13 cellular contexts compared by ENCODE assay signal in genomic region chr22:23227380-23227779, GRCh38. TPM values are rescaled to one million over a fixed set of nuclear protein-coding genes. Genes with fewer than 3 reads are reported as not detected.
DNase-seq lines count a peak whose midpoint lies in the region; ATAC-seq, FAIRE-seq and TF ChIP-seq lines count a peak whose summit lies in the region.
"Had no signal": no experiment of that assay in that cellular context is flagged by ENCODE, and none has a peak within 500 bp of the region (broad histone marks: within the 10 kb centered on the region; RNA-seq: fewer than 3 reads in every experiment).

No MANE protein-coding gene starts in this region.

- TF ChIP-seq POLR2A in K562 (conservative IDR thresholded peaks at IDR 0.05) (no peak), upper lobe of left lung (IDR thresholded peaks at IDR 0.05) (no peak)

- H3K4me3 ChIP-seq in heart right ventricle: no peak overlapping the region
- H3K4me3 ChIP-seq in K562: no peak overlapping the region
- H3K4me3 ChIP-seq in upper lobe of left lung: no peak overlapping the region

- BruUV-seq in K562 (replicated peaks; lab: Mats Ljungman, UMichigan): no TSS peak

- ATAC-seq in heart right ventricle: no peak
- ATAC-seq in K562: no peak
- peak; percentile 37 for ATAC-seq in left lobe of liver
- ATAC-seq in upper lobe of left lung (ENCODE audit: low FRiP score in 2 of 2): no peak
- no peak for ATAC-seq in GM18519 (IDR thresholded peaks at IDR 0.05; ENCODE audit: low FRiP score, unreplicated experiment)
- ATAC-seq: left colon, Panc1 had no signal

- H3K27ac ChIP-seq in heart right ventricle (peak overlapping the region in 9 of 10 donors; percentile 54 to 81 (median 77)), K562 (ENCODE audit: extremely low read depth, low read depth, low read length) (no peak overlapping the region), upper lobe of left lung (peak overlapping the region; percentile 43 to 88 (median 76))

- H3K9me1 ChIP-seq in K562 (ENCODE audit: control insufficient read depth, insufficient read depth, low read length): peaks cover 30% of the 10 kb centered on the region

- in situ Hi-C loops in K562 (cut with MboI): no loop called here

- TF ChIP-seq CTCF in heart right ventricle (IDR thresholded peaks at IDR 0.05) (no peak), K562 (IDR thresholded peaks at IDR 0.05 in 2 of 3, conservative IDR thresholded peaks at IDR 0.05 in 1 of 3; ENCODE audit: insufficient read depth in 2 of 3, low read depth in 1 of 3, low read length in 3 of 3) (no peak), upper lobe of left lung (IDR thresholded peaks at IDR 0.05) (no peak)

- peaks cover 23 to 73% (median 63%) of the 10 kb centered on the region in 9 donors for H3K4me1 ChIP-seq in heart right ventricle
- peaks cover 36 to 38% of the 10 kb centered on the region in 2 experiments for H3K4me1 ChIP-seq in K562 (replicated peaks in 1 of 2; ENCODE audit: control insufficient read depth in 2 of 2, insufficient read depth in 2 of 2, low read length in 2 of 2)
- H3K4me1 ChIP-seq in upper lobe of left lung: peaks cover 56 to 65% (median 61%) of the 10 kb centered on the region in 4 donors

- CTCF ChIA-PET in K562 (lab: Yijun Ruan, JAX; ENCODE audit: low intra/inter-chr PET ratio): interaction anchor here (0.9 kb wide), 1 partner anchor 49 kb away, joined by 4 read pairs; no protein-coding TSS in a partner anchor

- peak overlapping the region in 1 of 2 experiments; percentile 1; a peak in 1 of 4 replicates for H3K9ac ChIP-seq in K562 (ENCODE audit: insufficient read depth in 1 of 2, low read depth in 2 of 2, low read length in 2 of 2)

- no peak for TF ChIP-seq RAD21 in K562 (CRISPR knock-in tag; conservative IDR thresholded peaks at IDR 0.05 in 1 of 2, IDR thresholded peaks at IDR 0.05 in 1 of 2)

- no peak overlapping the region for H2AFZ ChIP-seq in K562 (ENCODE audit: low read depth, low read length)

- no peak for TF ChIP-seq EP300 in K562 (IDR thresholded peaks at IDR 0.05; ENCODE audit: low read length)
- TF ChIP-seq EP300 in upper lobe of left lung (IDR thresholded peaks at IDR 0.05): no peak

- WGBS in heart right ventricle, 2 donors: 42 to 59% methylated on average over 1 of the region's 1 CpG
- WGBS in K562 (ENCODE audit: insufficient coverage, low coverage, missing lambda C conversion rate): 52% methylated on average over 1 of the region's 1 CpG
- whole genome bisulfite sequencing in upper lobe of left lung, 2 donors: 61 to 67% methylated on average over 1 of the region's 1 CpG

- H3K79me2 ChIP-seq in K562 (ENCODE audit: control insufficient read depth, insufficient read depth, low read length): peaks cover 97% of the 10 kb centered on the region

- H3K36me3 ChIP-seq in heart right ventricle (no peaks in the 10 kb centered on the region), K562 (ENCODE audit: control insufficient read depth, insufficient read depth, low read length) (peaks cover 13% of the 10 kb centered on the region; the same call in 2 of the 3 replicates), upper lobe of left lung (no peaks in the 10 kb centered on the region)

- intact Hi-C loops in heart right ventricle (cut with DNase I): loop anchor here in 2 of 10 donors (5.0 to 10.0 kb wide), 2 partner anchors 45 to 47 kb away; partner anchors contain the start of gene BCR (in 2 of the 2)
- intact Hi-C loops in cardiac septum (cut with DNase I): no loop called here
- intact Hi-C loops in K562 (cut with micrococcal nuclease): loop anchor here (2.0 kb wide), 2 partner anchors 13 to 25 kb away; no protein-coding TSS in a partner anchor
- intact Hi-C loops in head of caudate nucleus (cut with DNase I): no loop called here

- H3K9me3 ChIP-seq in heart right ventricle (peaks cover 0 to 25% (median 10%) of the 10 kb centered on the region in 11 donors), K562 (replicated peaks; ENCODE audit: control insufficient read depth, insufficient read depth, low read depth, low read length) (no peaks in the 10 kb centered on the region), upper lobe of left lung (peaks cover 0 to 6% (median 2%) of the 10 kb centered on the region in 4 donors)

- peaks cover 45% of the 10 kb centered on the region for H4K20me1 ChIP-seq in K562 (replicated peaks; ENCODE audit: control insufficient read depth, insufficient read depth, low read length)

- H3K4me2 ChIP-seq in K562 (ENCODE audit: insufficient read depth, low read length): no peak overlapping the region

- FAIRE-seq in K562 (lab: Jason Lieb, UNC): no peak

- DNase-seq in heart right ventricle (no peak), cardiac septum (ENCODE audit: low spot score) (no peak), K562 (ENCODE audit: extremely low read depth in 1 of 4, low spot score in 3 of 4) (peak in 3 of 4 experiments; percentile 51 to 64 (median 58)), left lobe of liver (ENCODE audit: low spot score) (no peak), upper lobe of left lung (no peak), middle frontal gyrus (ENCODE audit: extremely low spot score, low spot score) (no peak), head of caudate nucleus (no peak)
- DNase-seq: activated T-cell treated with anti-CD3 and anti-CD28 coated beads, Interleukin-2, amount 50 U/mL, for 48 hours; effector CD8-positive, alpha-beta T cell; left colon; NCI-H1105 treated with DMSO at 0.1 percent for 48 hours had no signal

- no peaks in the 10 kb centered on the region for H3K27me3 ChIP-seq in heart right ventricle
- H3K27me3 ChIP-seq in K562 (ENCODE audit: control insufficient read depth in 2 of 2, insufficient read depth in 2 of 2, low read length in 2 of 2): no peaks in the 10 kb centered on the region
- H3K27me3 ChIP-seq in upper lobe of left lung: no peaks in the 10 kb centered on the region

- POLR2A ChIA-PET in K562 (lab: Yijun Ruan, JAX): interaction anchor here (0.6 to 86.5 kb wide), 8 partner anchors 20 to 261 kb away, joined by 3 to 3476 read pairs (median 10); partner anchors contain the start of genes BCR and RAB36

TF ChIP-seq in K562, 482 proteins besides CTCF, POLR2A, EP300 and RAD21 (continues in another document):
- TF ChIP-seq TAF7 (tag; IDR thresholded peaks at IDR 0.05) (no peak), HMGXB4 (CRISPR knock-in tag; IDR thresholded peaks at IDR 0.05) (peak; percentile 57; the same call in 1 of the 2 replicates), ZNF175 (CRISPR knock-in tag; IDR thresholded peaks at IDR 0.05; ENCODE audit: low read depth) (no peak), ATF3 (IDR thresholded peaks at IDR 0.05) (no peak), ATF3 (CRISPR knock-in tag; conservative IDR thresholded peaks at IDR 0.05) (peak; percentile 20; the same call in 1 of the 2 replicates)
- TF ChIP-seq, protein P1, sequence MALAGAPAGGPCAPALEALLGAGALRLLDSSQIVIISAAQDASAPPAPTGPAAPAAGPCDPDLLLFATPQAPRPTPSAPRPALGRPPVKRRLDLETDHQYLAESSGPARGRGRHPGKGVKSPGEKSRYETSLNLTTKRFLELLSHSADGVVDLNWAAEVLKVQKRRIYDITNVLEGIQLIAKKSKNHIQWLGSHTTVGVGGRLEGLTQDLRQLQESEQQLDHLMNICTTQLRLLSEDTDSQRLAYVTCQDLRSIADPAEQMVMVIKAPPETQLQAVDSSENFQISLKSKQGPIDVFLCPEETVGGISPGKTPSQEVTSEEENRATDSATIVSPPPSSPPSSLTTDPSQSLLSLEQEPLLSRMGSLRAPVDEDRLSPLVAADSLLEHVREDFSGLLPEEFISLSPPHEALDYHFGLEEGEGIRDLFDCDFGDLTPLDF (CRISPR knock-in tag; IDR thresholded peaks at IDR 0.05): peak; percentile 24; the same call in 1 of the 2 replicates

RNA-seq across cellular contexts. Expression of gene BCR, which starts 47.1 kb away (rescaled TPM):
- 10 to 100 TPM; 15.2 to 33.4 (median 28.3) TPM for total RNA-seq in heart right ventricle
- 10 to 100 TPM; 10.9 to 20.1 TPM for polyA plus RNA-seq in heart right ventricle
- 24.3 TPM for total RNA-seq in cardiac septum
- 234 and 446 TPM in 2 replicates for total RNA-seq in K562 (2011; cell fraction: chromatin; rRNA removed; ENCODE audit: low replicate concordance)
- total RNA-seq in K562 (2011; cell fraction: nucleolus; rRNA removed): 279 and 314 TPM in 2 replicates
- 196 and 222 TPM in 2 replicates for total RNA-seq in K562 (2011; cell fraction: nucleoplasm; rRNA removed)
- total RNA-seq in K562 (2014; rRNA removed): 81.7 and 100 TPM in 2 replicates
- total RNA-seq in K562 (2014; rRNA removed; fragmentation: Illumina TruSeq; extraction: Trizol): 27.5 and 45.6 TPM in 2 replicates
- total RNA-seq in K562 (2015; rRNA removed; fragmentation: Illumina TruSeq; extraction: Trizol): 65.7 and 68.4 TPM in 2 replicates
- total RNA-seq in K562 (2021): 144 and 150 TPM in 2 replicates
- polyA plus RNA-seq in K562 (2011; rRNA removed): 20.9 and 36.8 TPM in 2 replicates
- polyA plus RNA-seq in K562 (2011; cell fraction: cytosol; rRNA removed): 26.4 and 31.1 TPM in 2 replicates
- polyA plus RNA-seq in K562 (2011; cell fraction: nucleus; rRNA removed): 57.9 and 76.9 TPM in 2 replicates
- polyA plus RNA-seq in K562 (2012): 73.9 and 75.3 TPM in 2 replicates
- 45.8 and 60.4 TPM in 2 replicates for polyA plus RNA-seq in K562 (2014; fragmentation: Illumina TruSeq; extraction: Trizol)
- under 1 TPM; 0.41 to 0.70 TPM for polyA plus RNA-seq in K562 (2014; fragmentation: Nextera tagmentation; extraction: Ambion mirVana)
- polyA plus RNA-seq in K562 (2014; rRNA removed): 34.9 and 36.1 TPM in 2 replicates
- 113 and 124 TPM in 2 replicates for polyA minus RNA-seq in K562 (2011; rRNA and poly(A)+ RNA removed)
- polyA minus RNA-seq in K562 (2011; cell fraction: cytosol; rRNA and poly(A)+ RNA removed): 132 and 181 TPM in 2 replicates
- 138 and 300 TPM in 2 replicates for polyA minus RNA-seq in K562 (2011; cell fraction: nucleus; rRNA and poly(A)+ RNA removed)
- total RNA-seq in left lobe of liver: 29.7 TPM
- 100 to 1,000 TPM in 1 of 6 donors, 10 to 100 TPM in 5; 47.1 to 105 (median 68.6) TPM for total RNA-seq in upper lobe of left lung

Comparison
In these comparisons a context has a peak if more than half of its experiments do, and no peak if none do; other contexts are left out.
1. DNase-seq: peak in K562 (3 of 4); none in heart right ventricle (0 of 2), cardiac septum (single experiment), left lobe of liver (single experiment), upper lobe of left lung (0 of 2), middle frontal gyrus (single experiment) and head of caudate nucleus (0 of 42).